In genomic region chr14:60275932-60276331, GRCh38 we compare ENCODE assay signal across 22 cellular contexts.
"Had no signal": no experiment of that assay in that cellular context is flagged by ENCODE, and none has a peak within 500 bp of the region (broad histone marks: within the 10 kb centered on the region; RNA-seq: fewer than 3 reads in every experiment).

No MANE protein-coding gene starts in this region.

- H3K27ac ChIP-seq: brain microvascular endothelial cell, colonic mucosa, gastroesophageal sphincter, heart left ventricle, psoas muscle, skin epidermis, transverse colon, vagina had no signal

- H3K9me3 ChIP-seq: colonic mucosa, gastroesophageal sphincter, heart left ventricle, mucosa of descending colon, psoas muscle, transverse colon, vagina had no signal

- H3K4me1 ChIP-seq: colonic mucosa had no signal

- DNase-seq: activated CD4-positive, alpha-beta memory T cell treated with anti-CD3 and anti-CD28 coated beads for 36 hours; activated CD4-positive, alpha-beta T cell treated with anti-CD3 and anti-CD28 coated beads for 36 hours; activated gamma-delta T cell treated with Interleukin-2 at 50 U/mL for 16 hours; activated T-cell treated with anti-CD3 and anti-CD28 coated beads for 4 hours; brain microvascular endothelial cell; colonic mucosa; heart left ventricle; kidney glomerular epithelial cell; left ventricle myocardium superior; mucosa of descending colon; naive B cell; psoas muscle; right cardiac atrium; stimulated activated CD4-positive, alpha-beta T cell treated with anti-CD3 and anti-CD28 coated beads, Interleukin-15, amount 100 ng/mL, for 24 hours; stimulated activated CD4-positive, alpha-beta T cell treated with anti-CD3 and anti-CD28 coated beads, Interleukin-2, amount 100 ng/mL, for 48 hours; T-helper 2 cell; transverse colon had no signal

- H3K4me3 ChIP-seq: colonic mucosa, gastroesophageal sphincter, heart left ventricle, mucosa of descending colon, psoas muscle, skin epidermis, transverse colon, vagina had no signal

- FAIRE-seq: endometrium had no signal

- H3K27me3 ChIP-seq: brain microvascular endothelial cell, colonic mucosa, gastroesophageal sphincter, heart left ventricle, transverse colon, vagina had no signal

- ATAC-seq: activated CD4-positive, alpha-beta T cell treated with anti-CD3 and anti-CD28 coated beads for 36 hours; activated naive CD4-positive, alpha-beta T cell treated with anti-CD3 and anti-CD28 coated beads, Interleukin-2, amount 50 U/mL, for 72 hours; gastroesophageal sphincter; heart left ventricle; left ventricle myocardium superior; mucosa of descending colon; psoas muscle; right cardiac atrium had no signal

- H3K36me3 ChIP-seq: brain microvascular endothelial cell, colonic mucosa, gastroesophageal sphincter, heart left ventricle, transverse colon, vagina had no signal
